In the genomic region with DNA sequence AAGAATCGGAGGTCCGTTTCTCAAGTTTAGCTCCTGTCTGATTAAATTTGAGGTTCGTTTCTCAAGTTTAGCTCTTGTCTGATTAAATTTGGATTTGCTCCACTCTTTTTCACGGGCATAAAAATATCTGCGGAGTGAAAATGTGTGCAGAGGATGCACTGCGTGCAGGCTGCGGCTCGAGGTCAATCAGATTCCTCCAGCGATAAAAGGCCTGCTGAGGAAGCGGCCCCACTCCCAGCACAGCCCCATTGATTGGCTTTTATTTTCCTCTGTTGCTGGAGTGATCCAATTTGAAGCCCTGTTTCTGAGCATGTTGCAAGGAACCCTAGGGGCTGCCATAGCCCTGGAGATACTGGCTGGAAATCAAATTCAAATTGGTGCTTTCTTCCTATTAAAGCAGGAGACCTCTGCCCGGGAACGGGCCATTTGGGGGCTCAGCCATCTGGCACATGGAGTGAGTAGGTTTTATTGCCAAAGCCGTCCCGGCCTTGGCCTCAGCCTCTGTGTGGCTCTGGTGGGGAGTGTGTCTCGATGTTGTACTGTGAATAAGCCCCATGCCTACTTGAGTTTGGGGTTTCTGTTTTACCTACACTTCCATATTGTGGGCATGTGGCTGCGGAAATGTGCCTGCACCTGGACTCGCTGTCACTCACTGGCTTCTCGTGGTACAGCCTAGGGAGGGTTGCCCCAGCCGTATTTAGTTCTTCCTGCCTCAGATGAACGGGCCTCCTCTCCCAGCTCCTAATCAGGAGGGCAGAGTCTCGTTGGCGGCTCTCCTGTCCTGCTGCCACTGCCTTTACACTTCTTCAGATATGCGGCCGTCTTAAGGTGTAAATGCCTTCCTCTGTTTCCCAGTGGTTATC, we compare ENCODE assay signal across 12 cellular contexts. TPM values are rescaled to one million over a fixed set of nuclear protein-coding genes. Genes with fewer than 3 reads are reported as not detected.
A peak's percentile ranks its signal among the peaks of the same experiment; 100 is the strongest.
DNase-seq lines count a peak whose midpoint lies in the region; ATAC-seq and TF ChIP-seq lines count a peak whose summit lies in the region.
"Had no signal": no experiment of that assay in that cellular context is flagged by ENCODE, and none has a peak within 500 bp of the region (broad histone marks: within the 10 kb centered on the region; RNA-seq: fewer than 3 reads in every experiment).

No MANE protein-coding gene starts in this region.

- no peaks in the 10 kb centered on the region for H3K9me3 Mint-ChIP-seq in activated CD8-positive, alpha-beta T cell treated with anti-CD3 and anti-CD28 coated beads, Interleukin-2, amount 10 ng/mL, durations not matched to agents 7 days and 5 days (ENCODE audit: insufficient read depth)
- H3K9me3 Mint-ChIP-seq in activated CD8-positive, alpha-beta T cell treated with anti-CD3 and anti-CD28 coated beads for 36 hours = no peaks in the 10 kb centered on the region
- H3K9me3 Mint-ChIP-seq: natural killer cell treated with Interleukin-12 subunit alpha and Interleukin-12 subunit beta and Interleukin-15 and Interleukin-18, amount 100 ng/mL, for 72 hours had no signal

- no peak for TF ChIP-seq CTCF in activated CD8-positive, alpha-beta T cell treated with anti-CD3 and anti-CD28 coated beads for 36 hours (IDR thresholded peaks at IDR 0.05)

- no peak for DNase-seq in activated CD8-positive, alpha-beta T cell treated with anti-CD3 and anti-CD28 coated beads, Interleukin-2, amount 10 ng/mL, durations not matched to agents 7 days and 5 days
- no peak for DNase-seq in activated CD8-positive, alpha-beta T cell treated with anti-CD3 and anti-CD28 coated beads for 36 hours
- DNase-seq in UCSD-AML1 (lab: John Stamatoyannopoulos, UW; ENCODE audit: unreplicated experiment) (peak; percentile 43), medulla oblongata (ENCODE audit: extremely low spot score) (peak; percentile 65), superior temporal gyrus (ENCODE audit: extremely low spot score) (peak; percentile 30), AG08396 (ENCODE audit: low spot score) (no peak), COLO668 (lab: John Stamatoyannopoulos, UW; ENCODE audit: unreplicated experiment) (no peak)
- DNase-seq: activated T-cell treated with anti-CD3 and anti-CD28 coated beads for 4 hours, HCEC 1CT, NCI-H1048 had no signal

- CTCF ChIA-PET in activated CD8-positive, alpha-beta T cell treated with anti-CD3 and anti-CD28 coated beads, Interleukin-2, amount 10 ng/mL, durations not matched to agents 7 days and 5 days (lab: Charles Lee) = interaction anchor here (0.9 to 1.6 kb wide), 2 partner anchors 55 to 167 kb away, joined by 3 read pairs; no protein-coding TSS in a partner anchor
- CTCF ChIA-PET in activated CD8-positive, alpha-beta T cell treated with anti-CD3 and anti-CD28 coated beads for 36 hours (lab: Charles Lee) = interaction anchor here (2.2 kb wide), 1 partner anchor 57 kb away, joined by 10 read pairs; no protein-coding TSS in a partner anchor

- POLR2A ChIA-PET in activated CD8-positive, alpha-beta T cell treated with anti-CD3 and anti-CD28 coated beads, Interleukin-2, amount 10 ng/mL, durations not matched to agents 7 days and 5 days (lab: Charles Lee) = interaction anchor here (1.5 kb wide), 1 partner anchor 23 kb away, joined by 5 read pairs; no protein-coding TSS in a partner anchor
- POLR2A ChIA-PET in activated CD8-positive, alpha-beta T cell treated with anti-CD3 and anti-CD28 coated beads for 36 hours (lab: Charles Lee) = interaction anchor here (1.7 kb wide), 1 partner anchor 22 kb away, joined by 4 read pairs; no protein-coding TSS in a partner anchor

- no peaks in the 10 kb centered on the region for H3K27me3 Mint-ChIP-seq in activated CD8-positive, alpha-beta T cell treated with anti-CD3 and anti-CD28 coated beads, Interleukin-2, amount 10 ng/mL, durations not matched to agents 7 days and 5 days (ENCODE audit: low read depth)
- peaks cover 6% of the 10 kb centered on the region for H3K27me3 Mint-ChIP-seq in activated CD8-positive, alpha-beta T cell treated with anti-CD3 and anti-CD28 coated beads for 36 hours

- intact Hi-C loops in activated CD8-positive, alpha-beta T cell treated with anti-CD3 and anti-CD28 coated beads for 36 hours (cut with micrococcal nuclease) = no loop called here

- no peak overlapping the region for H3K27ac Mint-ChIP-seq in activated CD8-positive, alpha-beta T cell treated with anti-CD3 and anti-CD28 coated beads, Interleukin-2, amount 10 ng/mL, durations not matched to agents 7 days and 5 days
- H3K27ac Mint-ChIP-seq in activated CD8-positive, alpha-beta T cell treated with anti-CD3 and anti-CD28 coated beads for 36 hours = no peak overlapping the region
- H3K27ac Mint-ChIP-seq: natural killer cell treated with Interleukin-12 subunit alpha and Interleukin-12 subunit beta and Interleukin-15 and Interleukin-18, amount 100 ng/mL, for 72 hours had no signal

- ATAC-seq in activated CD8-positive, alpha-beta T cell treated with anti-CD3 and anti-CD28 coated beads, Interleukin-2, amount 10 ng/mL, durations not matched to agents 7 days and 5 days = peak; percentile 14
- ATAC-seq in activated CD8-positive, alpha-beta T cell treated with anti-CD3 and anti-CD28 coated beads for 36 hours = no peak
- no peak for ATAC-seq in GM18498 (IDR thresholded peaks at IDR 0.05; ENCODE audit: unreplicated experiment)
- ATAC-seq: natural killer cell treated with Interleukin-12 subunit alpha and Interleukin-12 subunit beta and Interleukin-15 and Interleukin-18, amount 100 ng/mL, for 72 hours had no signal

- no peak overlapping the region for H3K4me3 Mint-ChIP-seq in activated CD8-positive, alpha-beta T cell treated with anti-CD3 and anti-CD28 coated beads, Interleukin-2, amount 10 ng/mL, durations not matched to agents 7 days and 5 days
- no peak overlapping the region for H3K4me3 Mint-ChIP-seq in activated CD8-positive, alpha-beta T cell treated with anti-CD3 and anti-CD28 coated beads for 36 hours
- H3K4me3 Mint-ChIP-seq: natural killer cell treated with Interleukin-12 subunit alpha and Interleukin-12 subunit beta and Interleukin-15 and Interleukin-18, amount 100 ng/mL, for 72 hours had no signal

- peaks cover 38% of the 10 kb centered on the region for H3K4me1 Mint-ChIP-seq in activated CD8-positive, alpha-beta T cell treated with anti-CD3 and anti-CD28 coated beads, Interleukin-2, amount 10 ng/mL, durations not matched to agents 7 days and 5 days (ENCODE audit: low read depth)
- peaks cover 8% of the 10 kb centered on the region for H3K4me1 Mint-ChIP-seq in activated CD8-positive, alpha-beta T cell treated with anti-CD3 and anti-CD28 coated beads for 36 hours (ENCODE audit: low read depth)

- no peaks in the 10 kb centered on the region for H3K36me3 Mint-ChIP-seq in activated CD8-positive, alpha-beta T cell treated with anti-CD3 and anti-CD28 coated beads, Interleukin-2, amount 10 ng/mL, durations not matched to agents 7 days and 5 days (ENCODE audit: low read depth)
- H3K36me3 Mint-ChIP-seq in activated CD8-positive, alpha-beta T cell treated with anti-CD3 and anti-CD28 coated beads for 36 hours (ENCODE audit: low read depth) = peaks cover 3% of the 10 kb centered on the region
- H3K36me3 Mint-ChIP-seq: natural killer cell treated with Interleukin-12 subunit alpha and Interleukin-12 subunit beta and Interleukin-15 and Interleukin-18, amount 100 ng/mL, for 72 hours had no signal

RNA-seq across cellular contexts. Expression of a gene that starts 25.5 kb away (rescaled TPM):
- 10 to 100 TPM; 39.4 to 41.0 TPM for total RNA-seq in activated CD8-positive, alpha-beta T cell treated with anti-CD3 and anti-CD28 coated beads, Interleukin-2, amount 10 ng/mL, durations not matched to agents 7 days and 5 days
- total RNA-seq in activated CD8-positive, alpha-beta T cell treated with anti-CD3 and anti-CD28 coated beads for 36 hours = 10 to 100 TPM; 71.0 to 73.1 TPM

Comparison
In these comparisons a context has a peak if more than half of its experiments do, and no peak if none do; other contexts are left out.
1. DNase-seq: peak in UCSD-AML1 (single experiment), medulla oblongata (single experiment) and superior temporal gyrus (single experiment); none in activated CD8-positive, alpha-beta T cell treated with anti-CD3 and anti-CD28 coated beads, Interleukin-2, amount 10 ng/mL, durations not matched to agents 7 days and 5 days (single experiment), activated CD8-positive, alpha-beta T cell treated with anti-CD3 and anti-CD28 coated beads for 36 hours (single experiment), AG08396 (single experiment) and COLO668 (single experiment).